Comparison of ENCODE assay signal across 1 cellular context in the genomic region with DNA sequence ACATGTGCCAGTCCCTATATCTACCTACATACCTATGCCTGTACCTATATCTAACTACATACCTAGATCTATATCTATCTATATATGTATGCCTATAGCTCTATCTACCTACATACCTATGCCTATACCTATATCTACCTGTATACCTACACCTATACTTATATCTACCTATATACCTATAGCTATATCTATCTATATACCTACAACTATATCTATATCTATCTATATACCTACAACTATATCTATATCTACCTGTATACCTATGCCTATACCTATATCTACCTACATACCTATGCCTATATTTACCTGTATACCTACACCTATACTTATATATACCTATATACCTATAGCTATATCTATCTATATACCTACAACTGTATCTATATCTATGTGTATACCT.
TF ChIP-seq lines count a peak whose summit lies in the region.

No MANE protein-coding gene starts in this region.

TF ChIP-seq in HEK293, 187 proteins besides CTCF, POLR2A, EP300 and RAD21 (continued from another document):
- TF ChIP-seq, protein P1, sequence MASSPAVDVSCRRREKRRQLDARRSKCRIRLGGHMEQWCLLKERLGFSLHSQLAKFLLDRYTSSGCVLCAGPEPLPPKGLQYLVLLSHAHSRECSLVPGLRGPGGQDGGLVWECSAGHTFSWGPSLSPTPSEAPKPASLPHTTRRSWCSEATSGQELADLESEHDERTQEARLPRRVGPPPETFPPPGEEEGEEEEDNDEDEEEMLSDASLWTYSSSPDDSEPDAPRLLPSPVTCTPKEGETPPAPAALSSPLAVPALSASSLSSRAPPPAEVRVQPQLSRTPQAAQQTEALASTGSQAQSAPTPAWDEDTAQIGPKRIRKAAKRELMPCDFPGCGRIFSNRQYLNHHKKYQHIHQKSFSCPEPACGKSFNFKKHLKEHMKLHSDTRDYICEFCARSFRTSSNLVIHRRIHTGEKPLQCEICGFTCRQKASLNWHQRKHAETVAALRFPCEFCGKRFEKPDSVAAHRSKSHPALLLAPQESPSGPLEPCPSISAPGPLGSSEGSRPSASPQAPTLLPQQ (tag by site-specific recombination; IDR thresholded peaks at IDR 0.05) = no peak
- TF ChIP-seq, protein P2, sequence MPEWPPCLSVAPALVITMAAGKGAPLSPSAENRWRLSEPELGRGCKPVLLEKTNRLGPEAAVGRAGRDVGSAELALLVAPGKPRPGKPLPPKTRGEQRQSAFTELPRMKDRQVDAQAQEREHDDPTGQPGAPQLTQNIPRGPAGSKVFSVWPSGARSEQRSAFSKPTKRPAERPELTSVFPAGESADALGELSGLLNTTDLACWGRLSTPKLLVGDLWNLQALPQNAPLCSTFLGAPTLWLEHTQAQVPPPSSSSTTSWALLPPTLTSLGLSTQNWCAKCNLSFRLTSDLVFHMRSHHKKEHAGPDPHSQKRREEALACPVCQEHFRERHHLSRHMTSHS (tag by site-specific recombination; IDR thresholded peaks at IDR 0.05) = no peak
- no peak for TF ChIP-seq ZNF16 (tag by site-specific recombination; IDR thresholded peaks at IDR 0.05; ENCODE audit: low read depth)
TF ChIP-seq in HEK293: peak in this region for 1.
